ENCODE assay signal across 8 cellular contexts in the genomic region with DNA sequence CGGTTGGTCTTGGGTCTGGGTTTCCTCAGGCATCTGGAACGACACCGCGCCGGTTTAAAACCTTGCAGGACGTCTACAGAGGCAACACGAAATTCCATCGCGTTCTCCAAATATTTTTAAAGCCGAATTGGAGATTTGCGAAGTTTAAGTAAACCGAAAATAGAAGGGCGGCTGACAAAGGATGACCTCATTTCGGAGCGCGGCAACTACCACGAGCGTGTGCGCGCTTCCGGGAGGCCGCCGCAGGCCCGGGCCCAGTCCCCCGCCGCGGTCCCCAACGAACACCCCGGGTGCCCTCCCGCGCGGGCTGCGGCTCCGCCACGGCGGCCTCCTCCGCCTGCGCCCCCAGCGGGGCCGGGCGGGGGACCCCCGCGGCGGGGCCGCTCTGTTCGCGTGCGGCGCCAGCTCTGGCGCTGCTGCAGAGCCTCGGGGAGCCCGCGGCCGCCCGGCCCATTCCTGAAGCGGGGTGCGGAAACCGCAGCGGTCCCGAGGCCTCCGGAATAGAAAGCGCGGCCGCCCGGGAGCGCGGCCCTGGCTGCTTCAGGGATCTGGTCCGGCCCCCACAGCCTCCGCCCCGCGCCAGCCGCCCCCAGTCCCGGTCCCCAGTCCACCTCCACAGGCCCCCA. TPM values are rescaled to one million over a fixed set of nuclear protein-coding genes. Genes with fewer than 3 reads are reported as not detected.
DNase-seq lines count a peak whose midpoint lies in the region; ATAC-seq and TF ChIP-seq lines count a peak whose summit lies in the region.

No MANE protein-coding gene starts in this region.

- peak overlapping the region; percentile 81 for H3K9ac ChIP-seq in NT2/D1 (ENCODE audit: insufficient read length, low read depth)

- intact Hi-C loops in ovary (cut with DNase I) = loop anchor here in 2 of 4 donors (5.0 to 10.0 kb wide), 2 partner anchors 122 to 314 kb away; a partner anchor contains a TSS
- intact Hi-C loops in transverse colon (cut with DNase I; ENCODE audit: low total_unique reads) = loop anchor here (5.0 kb wide), 1 partner anchor 119 kb away; no protein-coding TSS in a partner anchor

- H3K27me3 ChIP-seq in NT2/D1 (ENCODE audit: insufficient read depth, insufficient read length) (no peaks in the 10 kb centered on the region), gastroesophageal sphincter (no peaks in the 10 kb centered on the region), ovary (no peaks in the 10 kb centered on the region), transverse colon (no peaks in the 10 kb centered on the region)

- H3K9me3 ChIP-seq in NT2/D1 (ENCODE audit: insufficient read depth, low read length) = no peaks in the 10 kb centered on the region
- no peaks in the 10 kb centered on the region for H3K9me3 ChIP-seq in gastroesophageal sphincter
- H3K9me3 ChIP-seq in ovary = no peaks in the 10 kb centered on the region
- H3K9me3 ChIP-seq in transverse colon = no peaks in the 10 kb centered on the region

- no peak for TF ChIP-seq CTCF in gastroesophageal sphincter (IDR thresholded peaks at IDR 0.05)
- TF ChIP-seq CTCF in ovary (IDR thresholded peaks at IDR 0.05) = no peak
- TF ChIP-seq CTCF in transverse colon (IDR thresholded peaks at IDR 0.05) = no peak

- TF ChIP-seq POLR2A in gastroesophageal sphincter (IDR thresholded peaks at IDR 0.05) = no peak
- TF ChIP-seq POLR2A in ovary (IDR thresholded peaks at IDR 0.05) = no peak
- TF ChIP-seq POLR2A in transverse colon (IDR thresholded peaks at IDR 0.05) = no peak

- ATAC-seq in HG02885 (IDR thresholded peaks at IDR 0.05; ENCODE audit: poor library complexity, unreplicated experiment) (peak; percentile 30), gastroesophageal sphincter (peak; percentile 57)

- no peaks in the 10 kb centered on the region for H3K4me1 ChIP-seq in NT2/D1 (ENCODE audit: insufficient read depth, insufficient read length)
- peaks cover 0 to 64% (median 16%) of the 10 kb centered on the region in 3 donors for H3K4me1 ChIP-seq in gastroesophageal sphincter
- peaks cover 13% of the 10 kb centered on the region for H3K4me1 ChIP-seq in ovary (ENCODE audit: insufficient read depth)
- H3K4me1 ChIP-seq in transverse colon = peaks cover 20 to 45% (median 40%) of the 10 kb centered on the region in 4 donors

- in situ Hi-C loops in transverse colon (cut with MboI; ENCODE audit: low pct_ligation_motif_present in 1 of 4, low pct_unique_long_range_greater_than_20kb in 1 of 4, low sequenced_read_pairs in 3 of 4) = no loop called here

- H3K4me3 ChIP-seq in NT2/D1 (ENCODE audit: insufficient read length, low read depth) = peak overlapping the region; percentile 76
- H3K4me3 ChIP-seq in gastroesophageal sphincter = peak overlapping the region; percentile 59 to 96
- peak overlapping the region; percentile 96 for H3K4me3 ChIP-seq in ovary
- H3K4me3 ChIP-seq in transverse colon = peak overlapping the region; percentile 94 to 99 (median 96)

- DNase-seq in NCI-H1417 (lab: John Stamatoyannopoulos, UW) (peak; percentile 61 to 81 (median 80)), NCI-H1417 treated with DMSO at 0.1 percent for 48 hours (lab: John Stamatoyannopoulos, UW) (no peak), NT2/D1 (ENCODE audit: low read depth, low spot score) (no peak), ovary (peak in 4 of 5 donors; percentile 43 to 71 (median 55)), transverse colon (peak; percentile 60)
- DNase-seq in activated gamma-delta T cell treated with anti-CD3 and anti-CD28 coated beads, Interleukin-2, amount 50 U/mL, for 16 hours (ENCODE audit: low read depth) = peak; percentile 48

- H3K27ac ChIP-seq in gastroesophageal sphincter (peak overlapping the region; percentile 91 to 100 (median 100)), ovary (peak overlapping the region; percentile 100), transverse colon (peak overlapping the region; percentile 100)

- H3K36me3 ChIP-seq in NT2/D1 (ENCODE audit: insufficient read depth, insufficient read length, low read length) (peaks cover 49% of the 10 kb centered on the region), gastroesophageal sphincter (peaks cover 9 to 45% of the 10 kb centered on the region in 2 donors), ovary (no peaks in the 10 kb centered on the region), transverse colon (peaks cover 2 to 42% (median 22%) of the 10 kb centered on the region in 4 donors)

- TF ChIP-seq EP300 in gastroesophageal sphincter (IDR thresholded peaks at IDR 0.05) (no peak), ovary (IDR thresholded peaks at IDR 0.05) (no peak), transverse colon (IDR thresholded peaks at IDR 0.05; ENCODE audit: low read depth) (no peak)

- WGBS in gastroesophageal sphincter (ENCODE audit: low coverage in 1 of 2), 2 donors = 0 to 1% methylated on average over 7 to 11 of the region's 73 CpGs
- WGBS in ovary, 3 donors = 0 to 1% (median 1%) methylated on average over 35 to 73 of the region's 73 CpGs
- 1% methylated on average over 51 of the region's 73 CpGs; no CpG with 5 or more reads in 1 of the 2 donors for WGBS in transverse colon (ENCODE audit: low coverage in 1 of 2), 2 donors

RNA-seq across cellular contexts. Expression of a gene that starts 0.4 kb away (rescaled TPM):
- total RNA-seq in gastroesophageal sphincter (100 to 1,000 TPM; 421 to 585 (median 537) TPM), ovary (100 to 1,000 TPM; 250 to 502 (median 299) TPM), transverse colon (100 to 1,000 TPM; 112 to 347 (median 235) TPM)
- 100 to 1,000 TPM; 197 to 319 TPM for polyA plus RNA-seq in ovary

RNA-seq across cellular contexts. Expression of a gene that starts 53.2 kb away (rescaled TPM):
- total RNA-seq in gastroesophageal sphincter (10 to 100 TPM; 24.6 to 33.0 (median 28.9) TPM), ovary (10 to 100 TPM; 15.5 to 42.2 (median 36.4) TPM), transverse colon (10 to 100 TPM; 21.3 to 31.3 (median 24.6) TPM)
- 10 to 100 TPM; 13.4 to 19.5 TPM for polyA plus RNA-seq in ovary

Comparison
In these comparisons a context has a peak if more than half of its experiments do, and no peak if none do; other contexts are left out.
1. DNase-seq: peak in NCI-H1417 (3 of 3), activated gamma-delta T cell treated with anti-CD3 and anti-CD28 coated beads, Interleukin-2, amount 50 U/mL, for 16 hours (single experiment), ovary (4 of 5) and transverse colon (single experiment); none in NCI-H1417 treated with DMSO at 0.1 percent for 48 hours (single experiment) and NT2/D1 (single experiment).
2. Peak in every context shown above with its lines, with median percentiles within 50 percentile points of each other: H3K4me3 ChIP-seq and H3K27ac ChIP-seq.